8 cellular contexts compared by ENCODE assay signal in the genomic region with DNA sequence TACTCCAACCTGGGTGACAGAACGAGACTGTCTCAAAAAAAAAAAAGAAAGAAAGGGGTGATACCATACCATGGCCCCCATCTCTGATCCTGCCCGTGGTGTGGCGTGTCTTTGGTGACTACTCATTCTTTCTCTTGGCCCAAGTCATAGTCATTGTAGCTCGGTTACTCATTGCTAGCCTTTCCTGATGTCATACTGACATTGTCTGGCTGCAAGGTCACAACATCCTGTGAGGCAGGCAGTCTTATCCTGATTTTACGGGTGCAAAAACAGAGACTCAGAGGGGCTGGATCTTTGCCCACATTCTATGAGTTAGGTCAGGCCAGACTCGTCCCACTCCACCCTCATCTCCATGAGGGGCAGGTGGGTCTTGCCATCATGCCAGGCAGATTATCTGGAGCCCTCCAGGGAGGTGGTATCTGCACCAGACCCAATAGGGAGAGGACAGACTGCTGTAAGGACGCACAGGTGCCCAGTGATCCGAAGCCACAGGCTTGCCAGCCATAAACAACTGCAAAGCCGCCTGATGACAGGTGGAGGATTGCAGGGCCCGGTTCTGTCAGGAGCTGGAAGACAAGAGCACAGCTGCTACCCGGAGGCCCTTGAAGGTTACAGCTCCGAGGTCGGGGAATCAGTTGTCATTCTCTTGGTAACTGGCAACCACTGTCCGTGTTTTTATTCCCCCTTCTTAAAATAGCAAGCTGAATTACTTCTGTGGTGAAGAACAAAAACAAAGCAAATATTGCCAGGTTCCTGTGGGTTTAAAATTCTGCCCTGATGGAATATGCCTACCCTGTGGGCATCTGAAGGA. TPM values are rescaled to one million over a fixed set of nuclear protein-coding genes. Genes with fewer than 3 reads are reported as not detected.
A peak's percentile ranks its signal among the peaks of the same experiment; 100 is the strongest.
DNase-seq lines count a peak whose midpoint lies in the region; ATAC-seq and TF ChIP-seq lines count a peak whose summit lies in the region.

No MANE protein-coding gene starts in this region.

- H3K9ac ChIP-seq in rectal smooth muscle tissue (ENCODE audit: low read length), result no peak overlapping the region

- ATAC-seq in activated CD8-positive, alpha-beta memory T cell treated with anti-CD3 and anti-CD28 coated beads, Interleukin-2, amount 10 ng/mL, durations not matched to agents 7 days and 5 days, result peak; percentile 64
- ATAC-seq in GM21367 (IDR thresholded peaks at IDR 0.05; ENCODE audit: unreplicated experiment) (no peak), HG03045 (IDR thresholded peaks at IDR 0.05; ENCODE audit: unreplicated experiment) (no peak)

- no peak for TF ChIP-seq POLR2A in erythroblast (IDR thresholded peaks at IDR 0.05; ENCODE audit: low read length)

- H3K4me3 ChIP-seq in rectal smooth muscle tissue (ENCODE audit: low read length), result no peak overlapping the region

- no peaks in the 10 kb centered on the region for H3K27me3 ChIP-seq in rectal smooth muscle tissue (ENCODE audit: control insufficient read depth, insufficient read depth, low read length)

- H3K36me3 Mint-ChIP-seq in activated CD8-positive, alpha-beta memory T cell treated with anti-CD3 and anti-CD28 coated beads, Interleukin-2, amount 10 ng/mL, durations not matched to agents 7 days and 5 days, result no peaks in the 10 kb centered on the region

- peak overlapping the region; percentile 42 for H3K27ac ChIP-seq in rectal smooth muscle tissue (ENCODE audit: low read depth, low read length)

- peaks cover 51% of the 10 kb centered on the region for H3K4me1 Mint-ChIP-seq in activated CD8-positive, alpha-beta memory T cell treated with anti-CD3 and anti-CD28 coated beads, Interleukin-2, amount 10 ng/mL, durations not matched to agents 7 days and 5 days

- H3K27me3 Mint-ChIP-seq in activated CD8-positive, alpha-beta memory T cell treated with anti-CD3 and anti-CD28 coated beads, Interleukin-2, amount 10 ng/mL, durations not matched to agents 7 days and 5 days, result no peaks in the 10 kb centered on the region

- in situ Hi-C loops in G401 (cut with HindIII; ENCODE audit: low sequenced_read_pairs), result no loop called here

- peak; percentile 65 for DNase-seq in activated CD8-positive, alpha-beta memory T cell treated with anti-CD3 and anti-CD28 coated beads, Interleukin-2, amount 10 ng/mL, durations not matched to agents 7 days and 5 days
- DNase-seq in activated CD8-positive, alpha-beta memory T cell treated with anti-CD3 and anti-CD28 coated beads, Interleukin-2, amount 50 U/mL, for 48 hours, result no peak
- DNase-seq in SHP77 (lab: John Stamatoyannopoulos, UW) (peak; percentile 74 to 76), erythroblast (lab: John Stamatoyannopoulos, UW) (peak; percentile 16 to 41), G401 (ENCODE audit: low spot score) (no peak)

- peaks cover 13% of the 10 kb centered on the region for H3K4me1 ChIP-seq in rectal smooth muscle tissue (ENCODE audit: control insufficient read depth, insufficient read depth, low read length)

- CTCF ChIA-PET in activated CD8-positive, alpha-beta memory T cell treated with anti-CD3 and anti-CD28 coated beads, Interleukin-2, amount 10 ng/mL, durations not matched to agents 7 days and 5 days (lab: Charles Lee), result no interaction called here

- no peaks in the 10 kb centered on the region for H3K9me3 Mint-ChIP-seq in activated CD8-positive, alpha-beta memory T cell treated with anti-CD3 and anti-CD28 coated beads, Interleukin-2, amount 10 ng/mL, durations not matched to agents 7 days and 5 days (ENCODE audit: low read depth)

- H3K27ac Mint-ChIP-seq in activated CD8-positive, alpha-beta memory T cell treated with anti-CD3 and anti-CD28 coated beads, Interleukin-2, amount 10 ng/mL, durations not matched to agents 7 days and 5 days, result no peak overlapping the region

- H3K36me3 ChIP-seq in rectal smooth muscle tissue (ENCODE audit: control insufficient read depth, insufficient read depth, low read length), result no peaks in the 10 kb centered on the region

- no peak overlapping the region for H3K4me3 Mint-ChIP-seq in activated CD8-positive, alpha-beta memory T cell treated with anti-CD3 and anti-CD28 coated beads, Interleukin-2, amount 10 ng/mL, durations not matched to agents 7 days and 5 days

RNA-seq across cellular contexts. Expression of a gene that starts 13.8 kb away (rescaled TPM):
- total RNA-seq in activated CD8-positive, alpha-beta memory T cell treated with anti-CD3 and anti-CD28 coated beads, Interleukin-2, amount 10 ng/mL, durations not matched to agents 7 days and 5 days, result 10 to 100 TPM; 16.1 to 20.5 TPM
- 43.7 and 47.5 TPM in 2 replicates for total RNA-seq in G401 (2014; rRNA removed; shearing (Covaris generic))

RNA-seq across cellular contexts. Expression of a gene that starts 56.2 kb away (rescaled TPM):
- total RNA-seq in activated CD8-positive, alpha-beta memory T cell treated with anti-CD3 and anti-CD28 coated beads, Interleukin-2, amount 10 ng/mL, durations not matched to agents 7 days and 5 days, result 10 to 100 TPM; 39.0 to 42.1 TPM
- 22.5 and 30.2 TPM in 2 replicates for total RNA-seq in G401 (2014; rRNA removed; shearing (Covaris generic))

Comparison
In these comparisons a context has a peak if more than half of its experiments do, and no peak if none do; other contexts are left out.
1. DNase-seq: peak in activated CD8-positive, alpha-beta memory T cell treated with anti-CD3 and anti-CD28 coated beads, Interleukin-2, amount 10 ng/mL, durations not matched to agents 7 days and 5 days (single experiment), SHP77 (2 of 2) and erythroblast (2 of 2); none in activated CD8-positive, alpha-beta memory T cell treated with anti-CD3 and anti-CD28 coated beads, Interleukin-2, amount 50 U/mL, for 48 hours (single experiment) and G401 (single experiment).